ENCODE assay signal across 1 cellular context in genomic region chr9:70491798-70492736, GRCh38.
TF ChIP-seq lines count a peak whose summit lies in the region.

No MANE protein-coding gene starts in this region.

TF ChIP-seq in GM23338, 12 proteins besides CTCF, POLR2A, EP300 and RAD21 (continued from another document):
- TF ChIP-seq EZH2 (IDR thresholded peaks at IDR 0.05; ENCODE audit: low read depth, unreplicated experiment) = no peak
- TF ChIP-seq POLR2AphosphoS5 (IDR thresholded peaks at IDR 0.05; ENCODE audit: low read depth) = no peak
- TF ChIP-seq ZNF331 (CRISPR knock-in tag; IDR thresholded peaks at IDR 0.05; ENCODE audit: low read depth) = no peak
- TF ChIP-seq, protein P1, sequence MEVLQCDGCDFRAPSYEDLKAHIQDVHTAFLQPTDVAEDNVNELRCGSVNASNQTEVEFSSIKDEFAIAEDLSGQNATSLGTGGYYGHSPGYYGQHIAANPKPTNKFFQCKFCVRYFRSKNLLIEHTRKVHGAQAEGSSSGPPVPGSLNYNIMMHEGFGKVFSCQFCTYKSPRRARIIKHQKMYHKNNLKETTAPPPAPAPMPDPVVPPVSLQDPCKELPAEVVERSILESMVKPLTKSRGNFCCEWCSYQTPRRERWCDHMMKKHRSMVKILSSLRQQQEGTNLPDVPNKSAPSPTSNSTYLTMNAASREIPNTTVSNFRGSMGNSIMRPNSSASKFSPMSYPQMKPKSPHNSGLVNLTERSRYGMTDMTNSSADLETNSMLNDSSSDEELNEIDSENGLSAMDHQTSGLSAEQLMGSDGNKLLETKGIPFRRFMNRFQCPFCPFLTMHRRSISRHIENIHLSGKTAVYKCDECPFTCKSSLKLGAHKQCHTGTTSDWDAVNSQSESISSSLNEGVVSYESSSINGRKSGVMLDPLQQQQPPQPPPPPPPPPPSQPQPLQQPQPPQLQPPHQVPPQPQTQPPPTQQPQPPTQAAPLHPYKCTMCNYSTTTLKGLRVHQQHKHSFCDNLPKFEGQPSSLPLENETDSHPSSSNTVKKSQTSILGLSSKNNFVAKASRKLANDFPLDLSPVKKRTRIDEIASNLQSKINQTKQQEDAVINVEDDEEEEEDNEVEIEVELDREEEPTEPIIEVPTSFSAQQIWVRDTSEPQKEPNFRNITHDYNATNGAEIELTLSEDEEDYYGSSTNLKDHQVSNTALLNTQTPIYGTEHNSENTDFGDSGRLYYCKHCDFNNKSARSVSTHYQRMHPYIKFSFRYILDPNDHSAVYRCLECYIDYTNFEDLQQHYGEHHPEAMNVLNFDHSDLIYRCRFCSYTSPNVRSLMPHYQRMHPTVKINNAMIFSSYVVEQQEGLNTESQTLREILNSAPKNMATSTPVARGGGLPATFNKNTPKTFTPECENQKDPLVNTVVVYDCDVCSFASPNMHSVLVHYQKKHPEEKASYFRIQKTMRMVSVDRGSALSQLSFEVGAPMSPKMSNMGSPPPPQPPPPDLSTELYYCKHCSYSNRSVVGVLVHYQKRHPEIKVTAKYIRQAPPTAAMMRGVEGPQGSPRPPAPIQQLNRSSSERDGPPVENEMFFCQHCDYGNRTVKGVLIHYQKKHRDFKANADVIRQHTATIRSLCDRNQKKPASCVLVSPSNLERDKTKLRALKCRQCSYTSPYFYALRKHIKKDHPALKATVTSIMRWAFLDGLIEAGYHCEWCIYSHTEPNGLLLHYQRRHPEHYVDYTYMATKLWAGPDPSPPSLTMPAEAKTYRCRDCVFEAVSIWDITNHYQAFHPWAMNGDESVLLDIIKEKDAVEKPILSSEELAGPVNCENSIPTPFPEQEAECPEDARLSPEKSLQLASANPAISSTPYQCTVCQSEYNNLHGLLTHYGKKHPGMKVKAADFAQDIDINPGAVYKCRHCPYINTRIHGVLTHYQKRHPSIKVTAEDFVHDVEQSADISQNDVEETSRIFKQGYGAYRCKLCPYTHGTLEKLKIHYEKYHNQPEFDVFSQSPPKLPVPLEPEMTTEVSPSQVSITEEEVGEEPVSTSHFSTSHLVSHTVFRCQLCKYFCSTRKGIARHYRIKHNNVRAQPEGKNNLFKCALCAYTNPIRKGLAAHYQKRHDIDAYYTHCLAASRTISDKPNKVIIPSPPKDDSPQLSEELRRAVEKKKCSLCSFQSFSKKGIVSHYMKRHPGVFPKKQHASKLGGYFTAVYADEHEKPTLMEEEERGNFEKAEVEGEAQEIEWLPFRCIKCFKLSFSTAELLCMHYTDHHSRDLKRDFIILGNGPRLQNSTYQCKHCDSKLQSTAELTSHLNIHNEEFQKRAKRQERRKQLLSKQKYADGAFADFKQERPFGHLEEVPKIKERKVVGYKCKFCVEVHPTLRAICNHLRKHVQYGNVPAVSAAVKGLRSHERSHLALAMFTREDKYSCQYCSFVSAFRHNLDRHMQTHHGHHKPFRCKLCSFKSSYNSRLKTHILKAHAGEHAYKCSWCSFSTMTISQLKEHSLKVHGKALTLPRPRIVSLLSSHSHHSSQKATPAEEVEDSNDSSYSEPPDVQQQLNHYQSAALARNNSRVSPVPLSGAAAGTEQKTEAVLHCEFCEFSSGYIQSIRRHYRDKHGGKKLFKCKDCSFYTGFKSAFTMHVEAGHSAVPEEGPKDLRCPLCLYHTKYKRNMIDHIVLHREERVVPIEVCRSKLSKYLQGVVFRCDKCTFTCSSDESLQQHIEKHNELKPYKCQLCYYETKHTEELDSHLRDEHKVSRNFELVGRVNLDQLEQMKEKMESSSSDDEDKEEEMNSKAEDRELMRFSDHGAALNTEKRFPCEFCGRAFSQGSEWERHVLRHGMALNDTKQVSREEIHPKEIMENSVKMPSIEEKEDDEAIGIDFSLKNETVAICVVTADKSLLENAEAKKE (CRISPR knock-in tag; IDR thresholded peaks at IDR 0.05) = no peak
- no peak for TF ChIP-seq JUNB (IDR thresholded peaks at IDR 0.05; ENCODE audit: unreplicated experiment)
